ENCODE assay signal across 1 cellular context in the genomic region with DNA sequence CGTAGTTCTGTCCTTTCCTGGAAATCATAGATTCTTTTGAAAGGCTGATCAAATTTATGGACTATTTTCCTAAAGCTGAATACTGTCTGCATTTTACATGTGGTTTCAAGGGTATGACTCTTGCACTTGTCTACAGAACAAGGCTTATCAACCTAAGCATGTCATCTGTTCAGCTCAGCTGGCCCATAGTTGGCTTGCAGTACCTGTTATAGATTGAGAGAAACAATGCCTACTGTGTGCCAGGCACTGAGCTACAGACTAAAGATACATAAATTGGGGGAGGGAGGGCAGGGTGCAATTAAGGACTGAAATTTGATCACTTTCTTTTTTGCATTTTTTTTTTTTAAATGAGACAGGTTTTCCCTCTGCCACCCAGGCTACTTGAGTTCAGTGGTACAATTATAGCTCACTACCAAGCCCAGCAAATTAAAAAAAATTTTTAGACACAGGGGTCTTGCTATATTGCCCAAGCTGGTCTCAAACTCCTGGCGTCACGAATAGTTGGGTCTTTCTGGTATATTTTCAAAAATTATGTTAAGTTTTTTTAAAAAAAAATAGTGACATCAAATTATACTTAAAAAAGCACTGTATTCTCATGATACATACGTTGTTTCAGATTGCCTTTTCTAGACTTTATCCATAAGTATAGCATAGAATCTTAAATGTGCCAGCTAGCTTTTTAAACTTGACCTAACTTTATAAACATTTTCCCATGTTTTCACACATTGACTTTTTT.
TF ChIP-seq lines count a peak whose summit lies in the region.

No MANE protein-coding gene starts in this region.

TF ChIP-seq in HCT116, 20 proteins besides CTCF, POLR2A, EP300 and RAD21:
- TF ChIP-seq EZH2phosphoT487 (IDR thresholded peaks at IDR 0.05; ENCODE audit: borderline replicate concordance) (no peak), FOSL1 (IDR thresholded peaks at IDR 0.05; ENCODE audit: low read depth) (no peak), EZH2 (IDR thresholded peaks at IDR 0.05) (no peak), POLR2AphosphoS5 (IDR thresholded peaks at IDR 0.05; ENCODE audit: low read depth, low read length) (no peak), ZFX (IDR thresholded peaks at IDR 0.05) (no peak), JUND (IDR thresholded peaks at IDR 0.05) (no peak), SRF (IDR thresholded peaks at IDR 0.05; ENCODE audit: low read depth) (no peak), SP1 (IDR thresholded peaks at IDR 0.05; ENCODE audit: low read depth) (no peak), EGR1 (IDR thresholded peaks at IDR 0.05; ENCODE audit: low read depth) (no peak), ZNF274 (IDR thresholded peaks at IDR 0.05; ENCODE audit: low read depth, low read length) (no peak), CBX3 (IDR thresholded peaks at IDR 0.05; ENCODE audit: low read depth) (no peak), SIN3A (IDR thresholded peaks at IDR 0.05; ENCODE audit: low read depth) (no peak), YY1 (IDR thresholded peaks at IDR 0.05; ENCODE audit: extremely low read depth, insufficient replicate concordance, low read depth, low read length) (no peak), ELF1 (IDR thresholded peaks at IDR 0.05; ENCODE audit: borderline replicate concordance, low read depth) (no peak), CEBPB (IDR thresholded peaks at IDR 0.05; ENCODE audit: low read depth) (no peak), ZBTB33 (IDR thresholded peaks at IDR 0.05; ENCODE audit: extremely low read depth, insufficient replicate concordance, low read length) (no peak), TCF7L2 (IDR thresholded peaks at IDR 0.05; ENCODE audit: borderline replicate concordance, extremely low read depth, insufficient read depth, insufficient read length) (no peak), ATF3 (IDR thresholded peaks at IDR 0.05) (no peak)
- TF ChIP-seq, protein P1, sequence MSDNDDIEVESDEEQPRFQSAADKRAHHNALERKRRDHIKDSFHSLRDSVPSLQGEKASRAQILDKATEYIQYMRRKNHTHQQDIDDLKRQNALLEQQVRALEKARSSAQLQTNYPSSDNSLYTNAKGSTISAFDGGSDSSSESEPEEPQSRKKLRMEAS (IDR thresholded peaks at IDR 0.05), result no peak
- TF ChIP-seq, protein P2, sequence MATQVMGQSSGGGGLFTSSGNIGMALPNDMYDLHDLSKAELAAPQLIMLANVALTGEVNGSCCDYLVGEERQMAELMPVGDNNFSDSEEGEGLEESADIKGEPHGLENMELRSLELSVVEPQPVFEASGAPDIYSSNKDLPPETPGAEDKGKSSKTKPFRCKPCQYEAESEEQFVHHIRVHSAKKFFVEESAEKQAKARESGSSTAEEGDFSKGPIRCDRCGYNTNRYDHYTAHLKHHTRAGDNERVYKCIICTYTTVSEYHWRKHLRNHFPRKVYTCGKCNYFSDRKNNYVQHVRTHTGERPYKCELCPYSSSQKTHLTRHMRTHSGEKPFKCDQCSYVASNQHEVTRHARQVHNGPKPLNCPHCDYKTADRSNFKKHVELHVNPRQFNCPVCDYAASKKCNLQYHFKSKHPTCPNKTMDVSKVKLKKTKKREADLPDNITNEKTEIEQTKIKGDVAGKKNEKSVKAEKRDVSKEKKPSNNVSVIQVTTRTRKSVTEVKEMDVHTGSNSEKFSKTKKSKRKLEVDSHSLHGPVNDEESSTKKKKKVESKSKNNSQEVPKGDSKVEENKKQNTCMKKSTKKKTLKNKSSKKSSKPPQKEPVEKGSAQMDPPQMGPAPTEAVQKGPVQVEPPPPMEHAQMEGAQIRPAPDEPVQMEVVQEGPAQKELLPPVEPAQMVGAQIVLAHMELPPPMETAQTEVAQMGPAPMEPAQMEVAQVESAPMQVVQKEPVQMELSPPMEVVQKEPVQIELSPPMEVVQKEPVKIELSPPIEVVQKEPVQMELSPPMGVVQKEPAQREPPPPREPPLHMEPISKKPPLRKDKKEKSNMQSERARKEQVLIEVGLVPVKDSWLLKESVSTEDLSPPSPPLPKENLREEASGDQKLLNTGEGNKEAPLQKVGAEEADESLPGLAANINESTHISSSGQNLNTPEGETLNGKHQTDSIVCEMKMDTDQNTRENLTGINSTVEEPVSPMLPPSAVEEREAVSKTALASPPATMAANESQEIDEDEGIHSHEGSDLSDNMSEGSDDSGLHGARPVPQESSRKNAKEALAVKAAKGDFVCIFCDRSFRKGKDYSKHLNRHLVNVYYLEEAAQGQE (IDR thresholded peaks at IDR 0.05; ENCODE audit: low read depth), result no peak
